ENCODE assay signal across 8 cellular contexts in genomic region chr14:59188461-59189280, GRCh38. TPM values are rescaled to one million over a fixed set of nuclear protein-coding genes. Genes with fewer than 3 reads are reported as not detected.
DNase-seq lines count a peak whose midpoint lies in the region; ATAC-seq and TF ChIP-seq lines count a peak whose summit lies in the region.

Gene DAAM1 (plus strand): TSS chr14:59188667. CDS start chr14:59263478, 74,811 bp downstream.

- H3K79me2 ChIP-seq in SU-DHL-6 (ENCODE audit: insufficient read depth, low read length), result peaks cover 49% of the 10 kb centered on the region
- peaks cover 33% of the 10 kb centered on the region for H3K79me2 ChIP-seq in parathyroid adenoma

- no peaks in the 10 kb centered on the region for H3K27me3 ChIP-seq in SU-DHL-6 (ENCODE audit: low read length)
- no peaks in the 10 kb centered on the region for H3K27me3 ChIP-seq in parathyroid adenoma (ENCODE audit: control insufficient read depth, insufficient read depth, low read length)
- H3K27me3 ChIP-seq in tibial nerve, result no peaks in the 10 kb centered on the region

- peaks cover 9% of the 10 kb centered on the region; the same call in 1 of the 2 replicates for H4K20me1 ChIP-seq in SU-DHL-6 (ENCODE audit: low read depth, low read length)

- WGBS in tibial nerve, 2 donors, result 0 to 1% methylated on average over 41 to 65 of the region's 68 CpGs

- H3K9me2 ChIP-seq in SU-DHL-6 (replicated peaks; ENCODE audit: insufficient read depth, low read length), result no peaks in the 10 kb centered on the region

- TF ChIP-seq POLR2A in GM10847 (IDR thresholded peaks at IDR 0.05; ENCODE audit: extremely low read depth, insufficient read length) (peak; percentile 58), tibial nerve (IDR thresholded peaks at IDR 0.05) (peak; percentile 95 to 98)

- H3K4me3 ChIP-seq in SU-DHL-6 (ENCODE audit: insufficient read depth, low read length, poor library complexity, severe bottlenecking) (peak within 1 kb of the TSS; percentile 99), parathyroid adenoma (ENCODE audit: low read depth, low read length) (peak within 1 kb of the TSS; percentile 98), tibial nerve (peak within 1 kb of the TSS; percentile 63 to 85 (median 72))

- H3K9ac ChIP-seq in SU-DHL-6 (ENCODE audit: low read length), result peak within 1 kb of the TSS; percentile 84
- H3K9ac ChIP-seq in parathyroid adenoma, result peak within 1 kb of the TSS; percentile 82

- ATAC-seq in HG02642 (IDR thresholded peaks at IDR 0.05; ENCODE audit: poor library complexity, unreplicated experiment) (peak; percentile 89), Right ventricle myocardium inferior (peak; percentile 98)

- H3K27ac ChIP-seq in SU-DHL-6 (ENCODE audit: low read depth, low read length) (peak within 1 kb of the TSS; percentile 75), parathyroid adenoma (peak within 1 kb of the TSS; percentile 96), tibial nerve (peak within 1 kb of the TSS; percentile 91 to 97 (median 94))

- H3K9me3 ChIP-seq in SU-DHL-6 (ENCODE audit: insufficient read depth, low read length) (no peaks in the 10 kb centered on the region), parathyroid adenoma (ENCODE audit: control insufficient read depth, low read length) (no peaks in the 10 kb centered on the region), tibial nerve (no peaks in the 10 kb centered on the region)

- H3K4me1 ChIP-seq in parathyroid adenoma (peaks cover 20% of the 10 kb centered on the region), tibial nerve (peaks cover 0 to 30% (median 12%) of the 10 kb centered on the region in 4 donors)

- TF ChIP-seq CTCF in SU-DHL-6 (IDR thresholded peaks at IDR 0.05; ENCODE audit: insufficient read depth, low read length, poor library complexity, severe bottlenecking), result no peak
- no peak for TF ChIP-seq CTCF in parathyroid adenoma (IDR thresholded peaks at IDR 0.05)
- no peak for TF ChIP-seq CTCF in tibial nerve (IDR thresholded peaks at IDR 0.05)

- peak; percentile 50 to 99 for TF ChIP-seq EP300 in tibial nerve (IDR thresholded peaks at IDR 0.05)

- intact Hi-C loops in Right ventricle myocardium inferior (cut with DNase I), result loop anchor here (1.0 to 5.0 kb wide), 7 partner anchors 56 to 252 kb away; no protein-coding TSS in a partner anchor

- H3K4me2 ChIP-seq in SU-DHL-6 (ENCODE audit: low read depth, low read length, poor library complexity, severe bottlenecking), result peak within 1 kb of the TSS; percentile 96
- H3K4me2 ChIP-seq in parathyroid adenoma (ENCODE audit: low read length), result peak within 1 kb of the TSS; percentile 97

- DNase-seq in NCI-H1105 treated with DMSO at 0.1 percent for 48 hours (lab: John Stamatoyannopoulos, UW) (peak; percentile 99), Right ventricle myocardium inferior (ENCODE audit: missing footprints) (peak; percentile 99), tibial nerve (ENCODE audit: low spot score in 2 of 2) (peak; percentile 95 to 96)
- DNase-seq in activated naive CD8-positive, alpha-beta T cell treated with anti-CD3 and anti-CD28 coated beads, Interleukin-2, amount 50 U/mL, for 16 hours (ENCODE audit: low read depth, low spot score), result peak; percentile 88

- no peaks in the 10 kb centered on the region for H3K36me3 ChIP-seq in SU-DHL-6 (ENCODE audit: low read length)
- H3K36me3 ChIP-seq in parathyroid adenoma (ENCODE audit: control insufficient read depth, insufficient read depth, low read length), result no peaks in the 10 kb centered on the region
- H3K36me3 ChIP-seq in tibial nerve, result no peaks in the 10 kb centered on the region

- no peaks in the 10 kb centered on the region for H3F3A ChIP-seq in SU-DHL-6 (ENCODE audit: insufficient read depth)

- H2AFZ ChIP-seq in SU-DHL-6 (ENCODE audit: low read depth, low read length, severe bottlenecking) (peak within 1 kb of the TSS; percentile 91), parathyroid adenoma (peak within 1 kb of the TSS; percentile 92)

RNA-seq across cellular contexts. Expression of gene DAAM1, which starts in this region (rescaled TPM):
- total RNA-seq in Right ventricle myocardium inferior (120 TPM), tibial nerve (10 to 100 TPM; 40.0 to 86.7 (median 57.6) TPM)

Comparison
In these comparisons a context has a peak if more than half of its experiments do, and no peak if none do; other contexts are left out.
1. Peak in every context shown above with its lines: DNase-seq, ATAC-seq, H3K4me3 ChIP-seq and H3K27ac ChIP-seq.